ENCODE assay signal across 2 cellular contexts in genomic region chr5:115543365-115543700, GRCh38.
TF ChIP-seq lines count a peak whose summit lies in the region.

No MANE protein-coding gene starts in this region.

TF ChIP-seq in SK-N-SH, 30 proteins besides CTCF, POLR2A, EP300 and RAD21 (continued from another document):
- TF ChIP-seq FOXJ3 (CRISPR knock-in tag; IDR thresholded peaks at IDR 0.05) (no peak), SIN3A (IDR thresholded peaks at IDR 0.05; ENCODE audit: borderline replicate concordance, low read depth, low read length) (no peak), CHD2 (IDR thresholded peaks at IDR 0.05; ENCODE audit: low read length, partially characterized antibody) (no peak), RCOR1 (IDR thresholded peaks at IDR 0.05; ENCODE audit: low read length) (no peak), FOSL2 (IDR thresholded peaks at IDR 0.05; ENCODE audit: borderline replicate concordance, low read depth) (no peak), GATA2 (CRISPR knock-in tag; IDR thresholded peaks at IDR 0.05) (no peak), REST (IDR thresholded peaks at IDR 0.05; ENCODE audit: low read depth, low read length) (no peak), SMC3 (IDR thresholded peaks at IDR 0.05; ENCODE audit: low read depth, low read length) (no peak)
- TF ChIP-seq, protein P1, sequence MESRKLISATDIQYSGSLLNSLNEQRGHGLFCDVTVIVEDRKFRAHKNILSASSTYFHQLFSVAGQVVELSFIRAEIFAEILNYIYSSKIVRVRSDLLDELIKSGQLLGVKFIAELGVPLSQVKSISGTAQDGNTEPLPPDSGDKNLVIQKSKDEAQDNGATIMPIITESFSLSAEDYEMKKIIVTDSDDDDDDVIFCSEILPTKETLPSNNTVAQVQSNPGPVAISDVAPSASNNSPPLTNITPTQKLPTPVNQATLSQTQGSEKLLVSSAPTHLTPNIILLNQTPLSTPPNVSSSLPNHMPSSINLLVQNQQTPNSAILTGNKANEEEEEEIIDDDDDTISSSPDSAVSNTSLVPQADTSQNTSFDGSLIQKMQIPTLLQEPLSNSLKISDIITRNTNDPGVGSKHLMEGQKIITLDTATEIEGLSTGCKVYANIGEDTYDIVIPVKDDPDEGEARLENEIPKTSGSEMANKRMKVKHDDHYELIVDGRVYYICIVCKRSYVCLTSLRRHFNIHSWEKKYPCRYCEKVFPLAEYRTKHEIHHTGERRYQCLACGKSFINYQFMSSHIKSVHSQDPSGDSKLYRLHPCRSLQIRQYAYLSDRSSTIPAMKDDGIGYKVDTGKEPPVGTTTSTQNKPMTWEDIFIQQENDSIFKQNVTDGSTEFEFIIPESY (IDR thresholded peaks at IDR 0.05; ENCODE audit: borderline replicate concordance, low read depth): no peak

TF ChIP-seq in SK-N-SH treated with all-trans-retinoic acid at 6 μM for 48 hours, 23 proteins besides CTCF, POLR2A, EP300 and RAD21 (continued from another document):
- TF ChIP-seq, protein P2, sequence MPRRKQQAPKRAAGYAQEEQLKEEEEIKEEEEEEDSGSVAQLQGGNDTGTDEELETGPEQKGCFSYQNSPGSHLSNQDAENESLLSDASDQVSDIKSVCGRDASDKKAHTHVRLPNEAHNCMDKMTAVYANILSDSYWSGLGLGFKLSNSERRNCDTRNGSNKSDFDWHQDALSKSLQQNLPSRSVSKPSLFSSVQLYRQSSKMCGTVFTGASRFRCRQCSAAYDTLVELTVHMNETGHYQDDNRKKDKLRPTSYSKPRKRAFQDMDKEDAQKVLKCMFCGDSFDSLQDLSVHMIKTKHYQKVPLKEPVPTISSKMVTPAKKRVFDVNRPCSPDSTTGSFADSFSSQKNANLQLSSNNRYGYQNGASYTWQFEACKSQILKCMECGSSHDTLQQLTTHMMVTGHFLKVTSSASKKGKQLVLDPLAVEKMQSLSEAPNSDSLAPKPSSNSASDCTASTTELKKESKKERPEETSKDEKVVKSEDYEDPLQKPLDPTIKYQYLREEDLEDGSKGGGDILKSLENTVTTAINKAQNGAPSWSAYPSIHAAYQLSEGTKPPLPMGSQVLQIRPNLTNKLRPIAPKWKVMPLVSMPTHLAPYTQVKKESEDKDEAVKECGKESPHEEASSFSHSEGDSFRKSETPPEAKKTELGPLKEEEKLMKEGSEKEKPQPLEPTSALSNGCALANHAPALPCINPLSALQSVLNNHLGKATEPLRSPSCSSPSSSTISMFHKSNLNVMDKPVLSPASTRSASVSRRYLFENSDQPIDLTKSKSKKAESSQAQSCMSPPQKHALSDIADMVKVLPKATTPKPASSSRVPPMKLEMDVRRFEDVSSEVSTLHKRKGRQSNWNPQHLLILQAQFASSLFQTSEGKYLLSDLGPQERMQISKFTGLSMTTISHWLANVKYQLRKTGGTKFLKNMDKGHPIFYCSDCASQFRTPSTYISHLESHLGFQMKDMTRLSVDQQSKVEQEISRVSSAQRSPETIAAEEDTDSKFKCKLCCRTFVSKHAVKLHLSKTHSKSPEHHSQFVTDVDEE (CRISPR knock-in tag; IDR thresholded peaks at IDR 0.05): no peak
- TF ChIP-seq ZC3H10 (CRISPR knock-in tag; IDR thresholded peaks at IDR 0.05) (no peak), ISL1 (CRISPR knock-in tag; IDR thresholded peaks at IDR 0.05) (no peak)
